Comparison of ENCODE assay signal across 1 cellular context in genomic region chrX:17860179-17860780, GRCh38.
TF ChIP-seq lines count a peak whose summit lies in the region.

No MANE protein-coding gene starts in this region.

TF ChIP-seq in GM23338, 12 proteins besides CTCF, POLR2A, EP300 and RAD21 (continued from another document):
- TF ChIP-seq ZNF462 (CRISPR knock-in tag; IDR thresholded peaks at IDR 0.05), result no peak
- TF ChIP-seq POLR2AphosphoS5 (IDR thresholded peaks at IDR 0.05; ENCODE audit: low read depth), result no peak
- no peak for TF ChIP-seq EZH2 (IDR thresholded peaks at IDR 0.05; ENCODE audit: low read depth, unreplicated experiment)
- no peak for TF ChIP-seq JUNB (IDR thresholded peaks at IDR 0.05; ENCODE audit: unreplicated experiment)
- no peak for TF ChIP-seq CREB1 (CRISPR knock-in tag; IDR thresholded peaks at IDR 0.05; ENCODE audit: low read depth)
